Comparison of ENCODE assay signal across 26 cellular contexts in genomic region chr15:90022345-90022744, GRCh38.
"Had no signal": no experiment of that assay in that cellular context is flagged by ENCODE, and none has a peak within 500 bp of the region (broad histone marks: within the 10 kb centered on the region; RNA-seq: fewer than 3 reads in every experiment).

No MANE protein-coding gene starts in this region.

- H3K27ac Mint-ChIP-seq: activated CD4-positive, alpha-beta memory T cell treated with anti-CD3 and anti-CD28 coated beads for 36 hours; activated CD4-positive, alpha-beta T cell treated with anti-CD3 and anti-CD28 coated beads, Interleukin-2, amount 10 ng/mL, durations not matched to agents 24 days and 14 days; activated naive CD4-positive, alpha-beta T cell treated with anti-CD3 and anti-CD28 coated beads, Interleukin-2, amount 50 U/mL, for 24 hours; activated T-helper 17 cell treated with anti-CD3 and anti-CD28 coated beads, Interleukin-2, amount 50 U/mL, for 72 hours; type B pancreatic cell had no signal

- H3K4me1 Mint-ChIP-seq: activated T-helper 17 cell treated with anti-CD3 and anti-CD28 coated beads, Interleukin-2, amount 50 U/mL, for 72 hours had no signal

- H3K4me1 ChIP-seq: uterus had no signal

- H3K4me3 Mint-ChIP-seq: activated CD4-positive, alpha-beta memory T cell treated with anti-CD3 and anti-CD28 coated beads for 36 hours; activated CD4-positive, alpha-beta T cell treated with anti-CD3 and anti-CD28 coated beads, Interleukin-2, amount 10 ng/mL, durations not matched to agents 24 days and 14 days; activated naive CD4-positive, alpha-beta T cell treated with anti-CD3 and anti-CD28 coated beads, Interleukin-2, amount 50 U/mL, for 24 hours; activated T-cell treated with anti-CD3 and anti-CD28 coated beads, Interleukin-2, amount 50 U/mL, for 4 hours; activated T-helper 17 cell treated with anti-CD3 and anti-CD28 coated beads, Interleukin-2, amount 50 U/mL, for 72 hours; naive thymus-derived CD4-positive, alpha-beta T cell; neural crest cell; type B pancreatic cell had no signal

- ATAC-seq: activated T-cell treated with anti-CD3 and anti-CD28 coated beads, Interleukin-2, amount 50 U/mL, for 4 hours; activated T-helper 17 cell treated with anti-CD3 and anti-CD28 coated beads, Interleukin-2, amount 50 U/mL, for 72 hours; left colon; naive thymus-derived CD4-positive, alpha-beta T cell; right cardiac atrium had no signal

- DNase-seq: activated CD4-positive, alpha-beta memory T cell treated with anti-CD3 and anti-CD28 coated beads for 36 hours; activated CD4-positive, alpha-beta T cell treated with anti-CD3 and anti-CD28 coated beads, Interleukin-2, amount 10 ng/mL, durations not matched to agents 24 days and 14 days; activated CD4-positive, CD25-positive, alpha-beta regulatory T cell treated with anti-CD3 and anti-CD28 coated beads, Interleukin-2, amount 50 U/mL, for 72 hours; activated CD8-positive, alpha-beta memory T cell treated with anti-CD3 and anti-CD28 coated beads, Interleukin-2, amount 50 U/mL, for 4 hours; activated gamma-delta T cell treated with Interleukin-2 at 50 U/mL for 16 hours; activated T-cell treated with anti-CD3 and anti-CD28 coated beads, Interleukin-2, amount 50 U/mL, for 4 hours; anterior cingulate cortex; cerebellar nuclear complex; colonic mucosa; dorsolateral prefrontal cortex; effector memory CD4-positive, alpha-beta T cell; hippocampal formation; kidney; left colon; midbrain; naive thymus-derived CD4-positive, alpha-beta T cell; right cardiac atrium; stimulated activated CD4-positive, alpha-beta T cell treated with anti-CD3 and anti-CD28 coated beads, Interleukin-2, amount 100 ng/mL, for 48 hours; stimulated activated naive CD4-positive, alpha-beta T cell treated with Interleukin-2 at 50 U/mL for 16 hours; T1000; testis; uterus had no signal

- H3K36me3 ChIP-seq: colonic mucosa, uterus had no signal

- H3K9me3 ChIP-seq: colonic mucosa, testis, uterus had no signal

- H3K27me3 ChIP-seq: colonic mucosa, dorsolateral prefrontal cortex, testis, uterus had no signal

- H3K27me3 Mint-ChIP-seq: activated CD4-positive, alpha-beta memory T cell treated with anti-CD3 and anti-CD28 coated beads for 36 hours; activated CD4-positive, alpha-beta T cell treated with anti-CD3 and anti-CD28 coated beads, Interleukin-2, amount 10 ng/mL, durations not matched to agents 24 days and 14 days; activated naive CD4-positive, alpha-beta T cell treated with anti-CD3 and anti-CD28 coated beads, Interleukin-2, amount 50 U/mL, for 24 hours; activated T-helper 17 cell treated with anti-CD3 and anti-CD28 coated beads, Interleukin-2, amount 50 U/mL, for 72 hours; naive thymus-derived CD4-positive, alpha-beta T cell; type B pancreatic cell had no signal

- H3K4me3 ChIP-seq: colonic mucosa, dorsolateral prefrontal cortex, testis, uterus had no signal

- H3K36me3 Mint-ChIP-seq: activated CD4-positive, alpha-beta memory T cell treated with anti-CD3 and anti-CD28 coated beads for 36 hours; activated naive CD4-positive, alpha-beta T cell treated with anti-CD3 and anti-CD28 coated beads, Interleukin-2, amount 50 U/mL, for 24 hours had no signal

- H3K27ac ChIP-seq: colonic mucosa, dorsolateral prefrontal cortex, testis, uterus had no signal

- H3K9me3 Mint-ChIP-seq: activated CD4-positive, alpha-beta memory T cell treated with anti-CD3 and anti-CD28 coated beads for 36 hours; activated CD4-positive, alpha-beta T cell treated with anti-CD3 and anti-CD28 coated beads, Interleukin-2, amount 10 ng/mL, durations not matched to agents 24 days and 14 days; activated naive CD4-positive, alpha-beta T cell treated with anti-CD3 and anti-CD28 coated beads, Interleukin-2, amount 50 U/mL, for 24 hours; activated T-cell treated with anti-CD3 and anti-CD28 coated beads, Interleukin-2, amount 50 U/mL, for 4 hours; activated T-helper 17 cell treated with anti-CD3 and anti-CD28 coated beads, Interleukin-2, amount 50 U/mL, for 72 hours; naive thymus-derived CD4-positive, alpha-beta T cell; neural crest cell; type B pancreatic cell had no signal
